ENCODE assay signal across 1 cellular context in the genomic region with DNA sequence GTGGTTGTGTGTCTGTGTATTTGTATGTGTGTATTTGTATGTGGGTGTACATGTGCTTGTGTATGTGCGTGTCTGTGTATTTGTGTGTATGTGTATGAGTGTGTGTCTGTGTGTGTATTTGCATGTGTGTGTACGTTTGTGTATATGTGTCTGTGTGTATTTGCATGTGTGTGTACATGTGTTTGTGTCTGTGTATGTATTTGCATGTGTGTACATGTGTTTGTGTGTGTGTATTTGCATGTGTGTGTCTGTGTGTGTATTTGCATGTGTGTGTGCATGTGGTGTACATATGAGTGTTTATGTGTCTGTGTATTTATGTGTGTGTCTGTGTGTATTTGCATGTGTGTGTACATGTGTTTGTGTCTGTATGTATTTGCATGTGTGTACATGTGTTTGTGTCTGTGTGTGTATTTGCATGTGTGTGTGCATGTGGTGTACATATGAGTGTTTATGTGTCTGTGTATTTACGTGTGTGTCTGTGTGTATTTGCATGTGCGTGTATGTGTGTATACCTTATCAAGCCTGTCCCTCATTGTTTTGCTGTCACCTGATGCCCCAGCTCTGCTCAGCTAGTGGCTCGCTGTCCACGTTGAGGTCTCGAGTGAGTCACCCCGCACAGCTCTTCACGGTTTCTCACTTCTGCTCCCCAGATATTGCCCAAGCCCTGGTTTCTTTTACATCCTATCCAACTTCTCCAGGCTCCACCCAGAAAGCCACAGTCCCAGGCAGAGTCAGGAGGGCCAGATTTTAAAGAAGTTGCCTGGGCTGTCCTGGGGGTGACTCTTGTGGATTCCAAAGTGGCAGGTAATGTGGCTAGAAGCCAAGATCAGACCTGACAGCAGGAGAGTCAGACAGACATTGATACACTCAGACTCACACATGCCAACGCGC.
TF ChIP-seq lines count a peak whose summit lies in the region.

No MANE protein-coding gene starts in this region.

TF ChIP-seq in H1, 55 proteins besides CTCF, POLR2A, EP300 and RAD21:
- TF ChIP-seq MAX (IDR thresholded peaks at IDR 0.05) (no peak), ATF2 (IDR thresholded peaks at IDR 0.05; ENCODE audit: low read length) (no peak), RNF2 (IDR thresholded peaks at IDR 0.05; ENCODE audit: borderline replicate concordance, low read depth, low read length, missing control alignments, poor library complexity, severe bottlenecking) (no peak), TAF7 (optimal IDR thresholded peaks at IDR 0.05; ENCODE audit: borderline replicate concordance, low read depth, low read length) (no peak), SRF (IDR thresholded peaks at IDR 0.05; ENCODE audit: low read depth, low read length) (no peak), E2F6 (IDR thresholded peaks at IDR 0.05) (no peak), PHF8 (conservative IDR thresholded peaks at IDR 0.05; ENCODE audit: low read depth, low read length) (no peak)
